8 cellular contexts compared by ENCODE assay signal in the genomic region with DNA sequence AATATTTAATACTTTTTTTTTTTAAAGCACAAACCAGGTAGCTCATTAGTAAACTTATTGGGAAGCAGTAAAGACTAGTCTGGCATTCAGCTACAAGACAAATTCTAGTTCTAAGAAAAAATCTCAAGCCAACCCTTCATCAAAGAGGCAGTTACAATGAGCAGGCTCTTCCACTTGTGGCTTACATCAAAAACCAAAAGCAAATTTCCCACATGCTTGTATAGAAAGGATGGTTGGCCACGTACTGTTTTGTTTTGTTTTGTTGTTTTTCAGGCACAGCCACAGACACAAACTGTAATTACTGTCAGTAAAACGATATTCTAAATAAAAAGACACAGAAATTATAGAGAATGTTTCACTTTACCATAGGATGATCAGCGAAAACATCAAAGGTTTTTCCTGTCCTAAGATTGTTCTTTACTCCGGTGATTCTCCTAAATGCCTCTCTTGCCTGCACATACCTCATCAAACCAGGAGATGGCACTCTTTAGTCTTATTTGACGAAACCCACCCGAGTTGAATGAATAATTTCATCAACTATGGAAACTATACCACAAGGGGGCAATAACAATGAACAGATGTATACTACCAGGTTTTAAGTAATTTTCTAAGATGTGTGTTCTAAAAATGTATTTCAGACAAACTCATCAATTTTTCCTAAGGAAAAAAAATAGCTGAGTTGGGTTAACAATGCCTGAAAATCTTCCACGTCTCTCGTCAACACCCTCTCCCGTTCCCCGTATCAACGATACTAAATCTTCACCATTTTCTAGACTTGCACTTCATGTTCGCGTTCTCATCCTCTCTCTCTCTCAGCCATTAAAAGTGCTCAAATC. TPM values are rescaled to one million over a fixed set of nuclear protein-coding genes. Genes with fewer than 3 reads are reported as not detected.
DNase-seq lines count a peak whose midpoint lies in the region; ATAC-seq and TF ChIP-seq lines count a peak whose summit lies in the region.

No MANE protein-coding gene starts in this region.

- CTCF ChIA-PET in naive thymus-derived CD4-positive, alpha-beta T cell (lab: Charles Lee), result interaction anchor here (0.5 to 6.6 kb wide), 38 partner anchors 8 to 684 kb away, joined by 3 to 121 read pairs (median 4); a partner anchor contains a TSS

- DNase-seq in AG09319 (ENCODE audit: extremely low read depth, low read depth), result peak; percentile 61
- peak; percentile 70 for DNase-seq in HS-27A (ENCODE audit: low read depth)
- DNase-seq in NCI-H774 (lab: John Stamatoyannopoulos, UW), result peak; percentile 68
- DNase-seq in activated CD8-positive, alpha-beta memory T cell treated with anti-CD3 and anti-CD28 coated beads, Interleukin-2, amount 50 U/mL, for 4 hours, result peak; percentile 35
- peak in 8 of 9 donors; percentile 32 to 86 (median 80) for DNase-seq in naive thymus-derived CD4-positive, alpha-beta T cell
- peak in 1 of 2 donors; percentile 32 for DNase-seq in upper lobe of left lung

- H3K27ac Mint-ChIP-seq in naive thymus-derived CD4-positive, alpha-beta T cell, result peak overlapping the region; percentile 29 to 83 (median 55)

- no peak for TF ChIP-seq EP300 in upper lobe of left lung (IDR thresholded peaks at IDR 0.05)

- H3K27me3 Mint-ChIP-seq in naive thymus-derived CD4-positive, alpha-beta T cell, result no peaks in the 10 kb centered on the region

- POLR2A ChIA-PET in naive thymus-derived CD4-positive, alpha-beta T cell (lab: Charles Lee), result interaction anchor here (0.6 to 2.8 kb wide), 11 partner anchors 9 to 135 kb away, joined by 3 to 31 read pairs (median 5); a partner anchor contains a TSS

- peaks cover 15 to 32% (median 22%) of the 10 kb centered on the region in 7 donors for H3K4me1 Mint-ChIP-seq in naive thymus-derived CD4-positive, alpha-beta T cell

- H3K27ac ChIP-seq in naive thymus-derived CD4-positive, alpha-beta T cell (ENCODE audit: low read depth, low read length), result peak overlapping the region; percentile 43
- no peak overlapping the region for H3K27ac ChIP-seq in upper lobe of left lung

- WGBS in upper lobe of left lung, 2 donors, result 28 to 37% methylated on average over 12 to 13 of the region's 13 CpGs

- ATAC-seq in GM18511 (IDR thresholded peaks at IDR 0.05; ENCODE audit: unreplicated experiment), result peak; percentile 81
- peak; percentile 93 for ATAC-seq in esophagus mucosa
- peak; percentile 100 for ATAC-seq in naive thymus-derived CD4-positive, alpha-beta T cell
- ATAC-seq in upper lobe of left lung (ENCODE audit: low FRiP score in 2 of 2), result peak; percentile 91 to 95

- intact Hi-C loops in naive thymus-derived CD4-positive, alpha-beta T cell (cut with micrococcal nuclease), result loop anchor here (1.0 to 5.0 kb wide), 10 partner anchors 26 to 861 kb away; a partner anchor contains a TSS

- TF ChIP-seq POLR2A in upper lobe of left lung (IDR thresholded peaks at IDR 0.05), result peak in 1 of 4 donors; percentile 17

- peaks cover 0 to 4% (median 0%) of the 10 kb centered on the region in 11 donors for H3K9me3 Mint-ChIP-seq in naive thymus-derived CD4-positive, alpha-beta T cell

- H3K4me3 Mint-ChIP-seq in naive thymus-derived CD4-positive, alpha-beta T cell, result peak overlapping the region; percentile 5 to 80 (median 70)

- H3K4me1 ChIP-seq in naive thymus-derived CD4-positive, alpha-beta T cell (ENCODE audit: control insufficient read depth in 2 of 2, insufficient read depth in 2 of 2, low read length in 2 of 2), result peaks cover 0 to 3% of the 10 kb centered on the region in 2 donors
- H3K4me1 ChIP-seq in upper lobe of left lung, result peaks cover 0 to 9% (median 1%) of the 10 kb centered on the region in 4 donors

- peak overlapping the region; percentile 17 for H3K4me3 ChIP-seq in naive thymus-derived CD4-positive, alpha-beta T cell (ENCODE audit: low read length)
- peak overlapping the region in 2 of 4 donors; percentile 9 to 24 for H3K4me3 ChIP-seq in upper lobe of left lung

- peak; percentile 85 for TF ChIP-seq CTCF in AG09319 (IDR thresholded peaks at IDR 0.05; ENCODE audit: low read depth, low read length)
- peak; percentile 81 to 99 (median 96) for TF ChIP-seq CTCF in upper lobe of left lung (IDR thresholded peaks at IDR 0.05)

- no peaks in the 10 kb centered on the region for H3K36me3 ChIP-seq in naive thymus-derived CD4-positive, alpha-beta T cell (ENCODE audit: control insufficient read depth in 2 of 3, insufficient read depth in 3 of 3, low read length in 3 of 3)
- H3K36me3 ChIP-seq in upper lobe of left lung, result no peaks in the 10 kb centered on the region

- peaks cover 5 to 12% (median 10%) of the 10 kb centered on the region in 5 donors for H3K36me3 Mint-ChIP-seq in naive thymus-derived CD4-positive, alpha-beta T cell

- no peaks in the 10 kb centered on the region for H3K27me3 ChIP-seq in naive thymus-derived CD4-positive, alpha-beta T cell (ENCODE audit: control insufficient read depth in 2 of 2, insufficient read depth in 2 of 2, low read length in 2 of 2)
- H3K27me3 ChIP-seq in upper lobe of left lung, result no peaks in the 10 kb centered on the region

- no peaks in the 10 kb centered on the region for H3K9me3 ChIP-seq in naive thymus-derived CD4-positive, alpha-beta T cell (ENCODE audit: control insufficient read depth in 2 of 3, low read length in 3 of 3)
- no peaks in the 10 kb centered on the region for H3K9me3 ChIP-seq in upper lobe of left lung

RNA-seq across cellular contexts. Expression of a gene that starts 26.9 kb away (rescaled TPM):
- total RNA-seq in esophagus mucosa (850 TPM), upper lobe of left lung (1,000 to 10,000 TPM in 1 of 6 donors, 100 to 1,000 TPM in 5; 716 to 1,207 (median 813) TPM)
- total RNA-seq in naive thymus-derived CD4-positive, alpha-beta T cell, result 1,000 to 10,000 TPM in 4 of 5 experiments, 100 to 1,000 TPM in 1; 764 to 1,693 (median 1,596) TPM
- 1,000 to 10,000 TPM; 3,012 to 3,358 TPM for polyA plus RNA-seq in naive thymus-derived CD4-positive, alpha-beta T cell
